ENCODE assay signal across 8 cellular contexts in the genomic region with DNA sequence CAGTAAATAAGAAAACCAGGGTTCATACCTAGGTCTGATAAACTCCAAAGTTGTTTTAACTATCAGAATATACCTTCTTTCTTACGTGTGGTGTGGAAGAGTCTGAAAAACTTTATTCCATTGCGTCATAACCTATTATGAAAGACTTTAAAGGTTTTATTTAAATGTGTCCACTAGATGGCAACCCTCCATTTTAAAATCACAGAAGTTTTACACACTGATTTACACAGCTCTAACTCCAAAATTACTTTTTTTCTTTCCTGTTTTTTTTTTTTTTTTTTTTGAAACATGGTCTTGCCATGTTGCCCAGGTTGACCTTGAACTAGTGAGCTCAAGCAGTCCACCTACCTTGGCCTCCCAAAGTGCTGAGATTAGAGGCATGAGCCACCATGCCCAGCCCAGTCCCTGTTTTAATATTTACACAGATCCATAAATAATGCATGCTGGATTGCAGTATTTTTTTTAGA. TPM values are rescaled to one million over a fixed set of nuclear protein-coding genes. Genes with fewer than 3 reads are reported as not detected.
DNase-seq lines count a peak whose midpoint lies in the region; ATAC-seq and TF ChIP-seq lines count a peak whose summit lies in the region.

No MANE protein-coding gene starts in this region.

- H3K36me3 ChIP-seq in CD8-positive, alpha-beta memory T cell (ENCODE audit: insufficient read depth, low read length), result no peaks in the 10 kb centered on the region
- H3K36me3 ChIP-seq in PC-3 (ENCODE audit: low read depth, low read length) (no peaks in the 10 kb centered on the region), upper lobe of left lung (peaks cover 0 to 4% (median 0%) of the 10 kb centered on the region in 4 donors)

- no peaks in the 10 kb centered on the region for H3K9me3 ChIP-seq in CD8-positive, alpha-beta memory T cell (ENCODE audit: low read length)
- H3K9me3 ChIP-seq in PC-3 (ENCODE audit: low read length), result no peaks in the 10 kb centered on the region
- no peaks in the 10 kb centered on the region for H3K9me3 ChIP-seq in upper lobe of left lung

- H3K36me3 Mint-ChIP-seq in CD8-positive, alpha-beta memory T cell, result peaks cover 0 to 4% (median 0%) of the 10 kb centered on the region in 3 donors

- H3K9me2 ChIP-seq in PC-3 (replicated peaks; ENCODE audit: low read length), result no peaks in the 10 kb centered on the region

- peaks cover 0 to 7% (median 6%) of the 10 kb centered on the region in 3 donors for H3K4me1 Mint-ChIP-seq in CD8-positive, alpha-beta memory T cell

- intact Hi-C loops in PC-3 (cut with micrococcal nuclease), result loop anchor here (1.0 to 5.0 kb wide), 4 partner anchors 60 to 517 kb away; no protein-coding TSS in a partner anchor

- H3K27me3 ChIP-seq in CD8-positive, alpha-beta memory T cell (ENCODE audit: insufficient read depth, low read length, poor library complexity, severe bottlenecking), result no peaks in the 10 kb centered on the region
- H3K27me3 ChIP-seq in PC-3 (ENCODE audit: low read length) (no peaks in the 10 kb centered on the region), upper lobe of left lung (no peaks in the 10 kb centered on the region)

- peak overlapping the region; percentile 34 to 92 (median 76) for H3K27ac Mint-ChIP-seq in CD8-positive, alpha-beta memory T cell

- ATAC-seq in PC-3, result peak; percentile 78
- ATAC-seq in upper lobe of left lung (ENCODE audit: low FRiP score in 2 of 2), result peak; percentile 59 to 84
- ATAC-seq in GM19395 (IDR thresholded peaks at IDR 0.05; ENCODE audit: unreplicated experiment), result no peak

- no TSS peak for BruUV-seq in PC-3 (replicated peaks; lab: Mats Ljungman, UMichigan)

- no peaks in the 10 kb centered on the region for H3K79me2 ChIP-seq in PC-3 (ENCODE audit: low read length)

- no peak for TF ChIP-seq EP300 in upper lobe of left lung (IDR thresholded peaks at IDR 0.05)

- H3K9ac ChIP-seq in PC-3 (ENCODE audit: low read length), result no peak overlapping the region

- 1 to 4% methylated on average over 2 of the region's 2 CpGs for WGBS in upper lobe of left lung, 2 donors

- no peak overlapping the region for H3K4me3 ChIP-seq in CD8-positive, alpha-beta memory T cell (ENCODE audit: low read length)
- H3K4me3 ChIP-seq in PC-3 (ENCODE audit: low read length) (no peak overlapping the region), coronary artery (no peak overlapping the region), upper lobe of left lung (no peak overlapping the region)

- no peak overlapping the region; the same call in 1 of the 2 replicates for H2AFZ ChIP-seq in PC-3 (ENCODE audit: low read length)

- H3K27ac ChIP-seq in CD8-positive, alpha-beta memory T cell (ENCODE audit: low read depth, low read length), result no peak overlapping the region
- H3K27ac ChIP-seq in PC-3 (ENCODE audit: low read length) (no peak overlapping the region), coronary artery (peak overlapping the region; percentile 57 to 59), upper lobe of left lung (peak overlapping the region; percentile 1 to 31 (median 12))

- DNase-seq in CD8-positive, alpha-beta memory T cell, result peak in 2 of 5 donors; percentile 49 to 63
- peak; percentile 34 for DNase-seq in HPDE6-E6E7 (ENCODE audit: extremely low spot score)
- DNase-seq in PC-3, result peak; percentile 76
- no peak for DNase-seq in coronary artery (ENCODE audit: low spot score)
- DNase-seq in medulla oblongata (ENCODE audit: extremely low spot score), result peak; percentile 87
- no peak for DNase-seq in upper lobe of left lung
- DNase-seq in stimulated activated CD4-positive, alpha-beta T cell treated with anti-CD3 and anti-CD28 coated beads, Interleukin-4, amount 100 ng/mL, for 4 hours, result no peak

- H3K4me3 Mint-ChIP-seq in CD8-positive, alpha-beta memory T cell, result peak overlapping the region in 1 of 7 donors; percentile 27

- H3K27me3 Mint-ChIP-seq in CD8-positive, alpha-beta memory T cell, result no peaks in the 10 kb centered on the region

- CTCF ChIA-PET in CD8-positive, alpha-beta memory T cell (lab: Charles Lee), result interaction anchor here (0.7 to 3.3 kb wide), 9 partner anchors 20 to 202 kb away, joined by 3 to 38 read pairs (median 3); a partner anchor contains a TSS
- CTCF ChIA-PET in PC-3 (lab: Charles Lee), result interaction anchor here (0.6 to 2.6 kb wide), 11 partner anchors 28 to 807 kb away, joined by 3 to 56 read pairs (median 6); no protein-coding TSS in a partner anchor

- no peaks in the 10 kb centered on the region for H3F3A ChIP-seq in PC-3 (ENCODE audit: low read length, unreplicated experiment)

- H4K20me1 ChIP-seq in PC-3 (ENCODE audit: low read length), result no peaks in the 10 kb centered on the region

- H3K9me3 Mint-ChIP-seq in CD8-positive, alpha-beta memory T cell, result no peaks in the 10 kb centered on the region

- no peaks in the 10 kb centered on the region for H3K4me1 ChIP-seq in CD8-positive, alpha-beta memory T cell (ENCODE audit: insufficient read depth, low read length)
- no peaks in the 10 kb centered on the region for H3K4me1 ChIP-seq in PC-3 (ENCODE audit: insufficient read depth, low read length)
- H3K4me1 ChIP-seq in upper lobe of left lung, result peaks cover 0 to 4% (median 2%) of the 10 kb centered on the region in 4 donors

- H3K4me2 ChIP-seq in PC-3 (ENCODE audit: low read length), result no peak overlapping the region

- TF ChIP-seq CTCF in PC-3 (conservative IDR thresholded peaks at IDR 0.05; ENCODE audit: low read depth, low read length) (peak; percentile 66), coronary artery (IDR thresholded peaks at IDR 0.05) (no peak), upper lobe of left lung (IDR thresholded peaks at IDR 0.05) (peak in 5 of 6 experiments; percentile 37 to 71 (median 63))

- POLR2A ChIA-PET in CD8-positive, alpha-beta memory T cell (lab: Charles Lee), result interaction anchor here (0.6 to 1.0 kb wide), 4 partner anchors 19 to 258 kb away, joined by 3 to 5 read pairs (median 3); partner anchors contain the start of gene CSRNP2
- POLR2A ChIA-PET in PC-3 (lab: Charles Lee; ENCODE audit: unreplicated experiment), result interaction anchor here (0.6 kb wide), 2 partner anchors 61 to 1024 kb away, joined by 6 to 11 read pairs; partner anchors contain the start of gene ATF1

- TF ChIP-seq POLR2A in upper lobe of left lung (IDR thresholded peaks at IDR 0.05), result no peak

RNA-seq across cellular contexts. Expression of gene TMPRSS12, which starts 17.3 kb away (rescaled TPM):
- not detected for total RNA-seq in CD8-positive, alpha-beta memory T cell
- not detected for polyA plus RNA-seq in CD8-positive, alpha-beta memory T cell
- total RNA-seq in PC-3 (2014; rRNA removed) (not detected in 2 replicates), upper lobe of left lung (not detected)

Comparison
In these comparisons a context has a peak if more than half of its experiments do, and no peak if none do; other contexts are left out.
1. DNase-seq: peak in HPDE6-E6E7 (single experiment), PC-3 (single experiment) and medulla oblongata (single experiment); none in coronary artery (single experiment), upper lobe of left lung (0 of 2) and stimulated activated CD4-positive, alpha-beta T cell treated with anti-CD3 and anti-CD28 coated beads, Interleukin-4, amount 100 ng/mL, for 4 hours (0 of 2).
2. H3K27ac ChIP-seq: peak in coronary artery (2 of 2) and upper lobe of left lung (4 of 4); none in CD8-positive, alpha-beta memory T cell (single experiment) and PC-3 (single experiment).